Comparison of ENCODE assay signal across 22 cellular contexts in genomic region chrX:155718964-155719586, GRCh38.
DNase-seq lines count a peak whose midpoint lies in the region; ATAC-seq and TF ChIP-seq lines count a peak whose summit lies in the region.
"Had no signal": no experiment of that assay in that cellular context is flagged by ENCODE, and none has a peak within 500 bp of the region (broad histone marks: within the 10 kb centered on the region; RNA-seq: fewer than 3 reads in every experiment).

No MANE protein-coding gene starts in this region.

- intact Hi-C loops in esophagus muscularis mucosa (cut with DNase I): no loop called here

- 13% methylated on average over 2 of the region's 4 CpGs for WGBS in SK-N-SH (ENCODE audit: low lambda C conversion rate)
- 64% methylated on average over 2 of the region's 4 CpGs for WGBS in esophagus muscularis mucosa

- H3K9ac ChIP-seq in SK-N-SH: no peak overlapping the region

- TF ChIP-seq EP300 in SK-N-SH (IDR thresholded peaks at IDR 0.05; ENCODE audit: borderline replicate concordance in 1 of 2, low read depth in 1 of 2, low read length in 1 of 2): no peak
- no peak for TF ChIP-seq EP300 in esophagus muscularis mucosa (IDR thresholded peaks at IDR 0.05)

- H3K27ac ChIP-seq in SK-N-SH (ENCODE audit: low read depth in 2 of 2, low read length in 1 of 2) (no peak overlapping the region), thoracic aorta (peak overlapping the region; percentile 37 to 53), esophagus muscularis mucosa (replicated peaks in 1 of 4) (no peak overlapping the region)
- H3K27ac ChIP-seq: 22Rv1, lower lobe of right lung, tibial nerve had no signal

- H3K79me2 ChIP-seq in SK-N-SH (ENCODE audit: insufficient read depth): no peaks in the 10 kb centered on the region

- no peak for TF ChIP-seq RAD21 in SK-N-SH (IDR thresholded peaks at IDR 0.05; ENCODE audit: low read length)

- no peak for TF ChIP-seq POLR2A in esophagus muscularis mucosa (IDR thresholded peaks at IDR 0.05; ENCODE audit: low read depth)

- POLR2A ChIA-PET in SK-N-SH (lab: Yijun Ruan, JAX): no interaction called here

- H4K20me1 ChIP-seq in SK-N-SH (ENCODE audit: insufficient read depth): no peaks in the 10 kb centered on the region

- no peak for DNase-seq in SK-N-SH
- DNase-seq in cerebellar cortex (ENCODE audit: low spot score): peak; percentile 71
- peak; percentile 41 for DNase-seq in myocyte (ENCODE audit: low read depth)
- no peak for DNase-seq in thoracic aorta (ENCODE audit: low spot score)
- no peak for DNase-seq in foreskin melanocyte
- no peak for DNase-seq in esophagus muscularis mucosa (ENCODE audit: extremely low spot score)
- DNase-seq: activated naive CD4-positive, alpha-beta T cell treated with Interleukin-2 at 50 U/mL for 16 hours; CD4-positive, alpha-beta memory T cell; effector memory CD4-positive, alpha-beta T cell; EL; lower lobe of right lung; natural killer cell; stimulated activated CD4-positive, alpha-beta T cell treated with anti-CD3 and anti-CD28 coated beads, Interleukin-2, amount 100 ng/mL, for 48 hours; stimulated activated CD8-positive, alpha-beta memory T cell treated with anti-CD3 and anti-CD28 coated beads, Interleukin-4, amount 100 ng/mL, for 48 hours; T-helper 2 cell had no signal

- H3K9me2 ChIP-seq in SK-N-SH: no peaks in the 10 kb centered on the region

- no peaks in the 10 kb centered on the region for H3K27me3 ChIP-seq in SK-N-SH (ENCODE audit: insufficient read depth)
- no peaks in the 10 kb centered on the region for H3K27me3 ChIP-seq in thoracic aorta (replicated peaks; ENCODE audit: insufficient read depth)
- H3K27me3 ChIP-seq in esophagus muscularis mucosa: no peaks in the 10 kb centered on the region
- H3K27me3 ChIP-seq: tibial nerve had no signal

- H3K4me1 ChIP-seq in SK-N-SH (ENCODE audit: control insufficient read depth in 1 of 2, insufficient read depth in 2 of 2, low read depth in 1 of 2, low read length in 1 of 2) (no peaks in the 10 kb centered on the region; a peak in 1 of 4 replicates), thoracic aorta (ENCODE audit: control insufficient read depth in 1 of 2, low read depth in 2 of 2) (peaks cover 3 to 14% of the 10 kb centered on the region in 2 donors), esophagus muscularis mucosa (peaks cover 0 to 4% (median 0%) of the 10 kb centered on the region in 4 donors)
- H3K4me1 ChIP-seq: lower lobe of right lung, tibial nerve had no signal

- TF ChIP-seq CTCF in SK-N-SH (IDR thresholded peaks at IDR 0.05) (no peak), thoracic aorta (IDR thresholded peaks at IDR 0.05) (no peak), esophagus muscularis mucosa (IDR thresholded peaks at IDR 0.05) (no peak)

- no peaks in the 10 kb centered on the region for H3K9me3 ChIP-seq in SK-N-SH
- no peaks in the 10 kb centered on the region for H3K9me3 ChIP-seq in thoracic aorta
- H3K9me3 ChIP-seq in esophagus muscularis mucosa: no peaks in the 10 kb centered on the region
- H3K9me3 ChIP-seq: lower lobe of right lung had no signal

- H3K4me2 ChIP-seq in SK-N-SH: no peak overlapping the region

- no peaks in the 10 kb centered on the region for H3F3A ChIP-seq in SK-N-SH (replicated peaks; ENCODE audit: insufficient read depth)

- H3K4me3 ChIP-seq in SK-N-SH (ENCODE audit: low read depth in 2 of 2, low read length in 1 of 2): no peak overlapping the region
- peak overlapping the region; percentile 4 for H3K4me3 ChIP-seq in thoracic aorta
- no peak overlapping the region for H3K4me3 ChIP-seq in esophagus muscularis mucosa
- H3K4me3 ChIP-seq: GM12878, K562, lower lobe of right lung, tibial nerve had no signal

- no peaks in the 10 kb centered on the region for H3K36me3 ChIP-seq in SK-N-SH (replicated peaks in 1 of 2; ENCODE audit: control insufficient read depth in 1 of 2, insufficient read depth in 2 of 2, low read length in 1 of 2)
- no peaks in the 10 kb centered on the region for H3K36me3 ChIP-seq in thoracic aorta
- no peaks in the 10 kb centered on the region for H3K36me3 ChIP-seq in esophagus muscularis mucosa
- H3K36me3 ChIP-seq: lower lobe of right lung, tibial nerve had no signal

- CTCF ChIA-PET in SK-N-SH (lab: Yijun Ruan, JAX): no interaction called here

- ATAC-seq in SK-N-SH treated with all-trans-retinoic acid at 6 μM for 48 hours (0 out of 3 replicates have a peak, but pooled peaks have one; percentile 53), thoracic aorta (ENCODE audit: insufficient number of reproducible peaks, low FRiP score, low read depth) (no peak), HG03135 (IDR thresholded peaks at IDR 0.05; ENCODE audit: unreplicated experiment) (no peak)
- ATAC-seq: activated CD4-positive, CD25-positive, alpha-beta regulatory T cell treated with anti-CD3 and anti-CD28 coated beads, Interleukin-2, amount 50 U/mL, for 24 hours; GM12878; natural killer cell had no signal

- H2AFZ ChIP-seq in SK-N-SH (ENCODE audit: low read depth): no peak overlapping the region

TF ChIP-seq in SK-N-SH treated with all-trans-retinoic acid at 6 μM for 48 hours, 23 proteins besides CTCF, POLR2A, EP300 and RAD21 (continues in another document):
- TF ChIP-seq PATZ1 (CRISPR knock-in tag; IDR thresholded peaks at IDR 0.05; ENCODE audit: borderline replicate concordance) (no peak), CSDC2 (CRISPR knock-in tag; IDR thresholded peaks at IDR 0.05) (no peak), OSR1 (CRISPR knock-in tag; IDR thresholded peaks at IDR 0.05) (no peak), ZNF8 (CRISPR knock-in tag; IDR thresholded peaks at IDR 0.05) (no peak), SNAI2 (CRISPR knock-in tag; IDR thresholded peaks at IDR 0.05) (no peak), TOX (CRISPR knock-in tag; IDR thresholded peaks at IDR 0.05; ENCODE audit: borderline replicate concordance) (no peak), ARNTL (CRISPR knock-in tag; IDR thresholded peaks at IDR 0.05; ENCODE audit: borderline replicate concordance, low read depth) (no peak), ZFP30 (CRISPR knock-in tag; IDR thresholded peaks at IDR 0.05) (no peak)

TF ChIP-seq in SK-N-SH, 30 proteins besides CTCF, POLR2A, EP300 and RAD21:
- TF ChIP-seq USF2 (IDR thresholded peaks at IDR 0.05; ENCODE audit: borderline replicate concordance, low read depth, low read length) (no peak), RCOR1 (IDR thresholded peaks at IDR 0.05; ENCODE audit: low read length) (no peak), ELF1 (IDR thresholded peaks at IDR 0.05) (no peak), NFIC (IDR thresholded peaks at IDR 0.05; ENCODE audit: borderline replicate concordance) (no peak)

Comparison
In these comparisons a context has a peak if more than half of its experiments do, and no peak if none do; other contexts are left out.
1. DNase-seq: peak in cerebellar cortex (single experiment) and myocyte (single experiment); none in SK-N-SH (single experiment), thoracic aorta (single experiment), foreskin melanocyte (single experiment) and esophagus muscularis mucosa (single experiment).
2. H3K27ac ChIP-seq: peak in thoracic aorta (2 of 2); none in SK-N-SH (0 of 2) and esophagus muscularis mucosa (0 of 4).